ENCODE assay signal across 8 cellular contexts in genomic region chr3:189272500-189273119, GRCh38.
A peak's percentile ranks its signal among the peaks of the same experiment; 100 is the strongest.
DNase-seq lines count a peak whose midpoint lies in the region; ATAC-seq and TF ChIP-seq lines count a peak whose summit lies in the region.

No MANE protein-coding gene starts in this region.

- no peak overlapping the region for H3K4me3 ChIP-seq in SK-N-MC
- H3K4me3 ChIP-seq in left lung = no peak overlapping the region

- peak overlapping the region; percentile 83 for H3K9ac ChIP-seq in SK-N-MC (ENCODE audit: insufficient read length)

- H3K27ac ChIP-seq in SK-N-MC (peak overlapping the region; percentile 100), left lung (no peak overlapping the region)

- no peak for TF ChIP-seq CTCF in left lung (IDR thresholded peaks at IDR 0.05)

- DNase-seq in ELR (ENCODE audit: low read depth) (peak; percentile 31), HuH-7 (ENCODE audit: low spot score) (peak; percentile 17), SK-N-MC (ENCODE audit: low read depth, low spot score) (peak; percentile 95), left lung (no peak), AG08395 (ENCODE audit: low spot score) (no peak), globus pallidus (ENCODE audit: low spot score) (no peak)

- intact Hi-C loops in left lung (cut with DNase I) = no loop called here

- 0 out of 2 replicates have a peak, but pooled peaks cover 3% of the 10 kb centered on the region for H3K36me3 ChIP-seq in SK-N-MC (ENCODE audit: insufficient read depth, low read length)
- H3K36me3 ChIP-seq in left lung = no peaks in the 10 kb centered on the region

- no peaks in the 10 kb centered on the region for H3K9me3 ChIP-seq in SK-N-MC (ENCODE audit: low read depth, low read length)
- H3K9me3 ChIP-seq in left lung = no peaks in the 10 kb centered on the region

- ATAC-seq in left lung (peak; percentile 38), HG03097 (IDR thresholded peaks at IDR 0.05; ENCODE audit: low FRiP score, unreplicated experiment) (no peak), GM19328 (IDR thresholded peaks at IDR 0.05; ENCODE audit: unreplicated experiment) (no peak)

- no peaks in the 10 kb centered on the region for H3K27me3 ChIP-seq in left lung

- peaks cover 0 to 11% of the 10 kb centered on the region in 2 donors for H3K4me1 ChIP-seq in left lung

Comparison
In these comparisons a context has a peak if more than half of its experiments do, and no peak if none do; other contexts are left out.
1. DNase-seq: peak in ELR (single experiment), HuH-7 (single experiment) and SK-N-MC (single experiment); none in left lung (0 of 2), AG08395 (single experiment) and globus pallidus (single experiment).